ENCODE assay signal across 8 cellular contexts in genomic region chr14:73759183-73759713, GRCh38. TPM values are rescaled to one million over a fixed set of nuclear protein-coding genes. Genes with fewer than 3 reads are reported as not detected.
A peak's percentile ranks its signal among the peaks of the same experiment; 100 is the strongest.
DNase-seq lines count a peak whose midpoint lies in the region; ATAC-seq and TF ChIP-seq lines count a peak whose summit lies in the region.

No MANE protein-coding gene starts in this region.

- no peaks in the 10 kb centered on the region for H3F3A ChIP-seq in OCI-LY1 (ENCODE audit: insufficient read depth, low read length)

- H3K27me3 ChIP-seq in OCI-LY1 (ENCODE audit: insufficient read depth, low read length) (no peaks in the 10 kb centered on the region), adrenal gland (no peaks in the 10 kb centered on the region), heart left ventricle (no peaks in the 10 kb centered on the region), ovary (no peaks in the 10 kb centered on the region)

- H2AFZ ChIP-seq in OCI-LY1 (ENCODE audit: low read length) = no peak overlapping the region

- peak overlapping the region; percentile 88 for H3K4me3 ChIP-seq in OCI-LY1 (ENCODE audit: low read depth, low read length, poor library complexity, severe bottlenecking)
- peak overlapping the region in 3 of 4 donors; percentile 60 to 79 (median 63) for H3K4me3 ChIP-seq in adrenal gland
- H3K4me3 ChIP-seq in heart left ventricle = peak overlapping the region; percentile 64 to 95 (median 79)
- peak overlapping the region; percentile 56 for H3K4me3 ChIP-seq in ovary

- peaks cover 87% of the 10 kb centered on the region for H3K4me1 ChIP-seq in OCI-LY1 (ENCODE audit: insufficient read depth, low read length, severe bottlenecking)
- H3K4me1 ChIP-seq in adrenal gland (replicated peaks in 1 of 2) = peaks cover 67 to 85% of the 10 kb centered on the region in 2 donors
- H3K4me1 ChIP-seq in heart left ventricle = peaks cover 31 to 96% (median 86%) of the 10 kb centered on the region in 12 donors
- H3K4me1 ChIP-seq in ovary (ENCODE audit: insufficient read depth) = peaks cover 42% of the 10 kb centered on the region

- peaks cover 48% of the 10 kb centered on the region for H3K79me2 ChIP-seq in OCI-LY1 (ENCODE audit: insufficient read depth, low read length)

- H4K20me1 ChIP-seq in OCI-LY1 (ENCODE audit: insufficient read depth, low read length) = no peaks in the 10 kb centered on the region

- WGBS in adrenal gland, 4 donors = 0 to 1% (median 0%) methylated on average over 8 to 68 of the region's 71 CpGs
- 0 to 1% (median 0%) methylated on average over 7 to 71 of the region's 71 CpGs for WGBS in heart left ventricle, 4 donors
- 0 to 1% (median 0%) methylated on average over 12 to 71 of the region's 71 CpGs for WGBS in ovary, 3 donors

- peak; percentile 38 to 49 for DNase-seq in NCI-H2081 (lab: John Stamatoyannopoulos, UW)
- no peak for DNase-seq in NCI-H2081 treated with DMSO at 0.1 percent for 48 hours (lab: John Stamatoyannopoulos, UW)
- DNase-seq in adrenal gland = peak; percentile 58 to 79 (median 62)
- DNase-seq in heart left ventricle = peak; percentile 86 to 93 (median 90)
- peak; percentile 72 to 84 (median 78) for DNase-seq in ovary
- DNase-seq in OCI-M2 (lab: John Stamatoyannopoulos, UW; ENCODE audit: unreplicated experiment) = no peak

- no peak for TF ChIP-seq EP300 in ovary (IDR thresholded peaks at IDR 0.05)

- H3K9me2 ChIP-seq in OCI-LY1 (ENCODE audit: low read depth, low read length) = no peaks in the 10 kb centered on the region

- peak overlapping the region; percentile 92 for H3K4me2 ChIP-seq in OCI-LY1 (ENCODE audit: low read length)

- H3K9ac ChIP-seq in OCI-LY1 (ENCODE audit: low read length) = peak overlapping the region; percentile 98

- no peaks in the 10 kb centered on the region for H3K9me3 ChIP-seq in OCI-LY1 (ENCODE audit: low read length)
- no peaks in the 10 kb centered on the region for H3K9me3 ChIP-seq in adrenal gland (replicated peaks in 1 of 3)
- no peaks in the 10 kb centered on the region for H3K9me3 ChIP-seq in heart left ventricle
- H3K9me3 ChIP-seq in ovary = no peaks in the 10 kb centered on the region

- peak in 3 of 4 donors; percentile 15 to 21 (median 16) for ATAC-seq in heart left ventricle
- no peak for ATAC-seq in GM18907 (IDR thresholded peaks at IDR 0.05; ENCODE audit: unreplicated experiment)

- TF ChIP-seq POLR2A in adrenal gland (IDR thresholded peaks at IDR 0.05) (no peak), heart left ventricle (IDR thresholded peaks at IDR 0.05) (no peak), ovary (IDR thresholded peaks at IDR 0.05) (no peak)

- H3K36me3 ChIP-seq in OCI-LY1 (ENCODE audit: insufficient read depth, low read length) = peaks cover 6% of the 10 kb centered on the region; the same call in 1 of the 2 replicates
- H3K36me3 ChIP-seq in adrenal gland (replicated peaks in 1 of 2) = no peaks in the 10 kb centered on the region
- no peaks in the 10 kb centered on the region for H3K36me3 ChIP-seq in heart left ventricle
- no peaks in the 10 kb centered on the region for H3K36me3 ChIP-seq in ovary

- no peak for TF ChIP-seq CTCF in OCI-LY1 (IDR thresholded peaks at IDR 0.05; ENCODE audit: low read length)
- no peak for TF ChIP-seq CTCF in adrenal gland (IDR thresholded peaks at IDR 0.05)
- peak in 1 of 12 donors; percentile 12 for TF ChIP-seq CTCF in heart left ventricle (IDR thresholded peaks at IDR 0.05)
- no peak for TF ChIP-seq CTCF in ovary (IDR thresholded peaks at IDR 0.05)

- intact Hi-C loops in adrenal gland (cut with DNase I) = no loop called here
- intact Hi-C loops in heart left ventricle (cut with DNase I) = loop anchor here in 3 of 10 donors (2.0 kb wide), 4 partner anchors 18 to 66 kb away; no protein-coding TSS in a partner anchor
- intact Hi-C loops in ovary (cut with DNase I) = loop anchor here in 2 of 4 donors (2.0 to 5.0 kb wide), 2 partner anchors 28 to 33 kb away; no protein-coding TSS in a partner anchor

- peak overlapping the region; percentile 92 for H3K27ac ChIP-seq in OCI-LY1 (ENCODE audit: low read depth, low read length, poor library complexity, severe bottlenecking)
- H3K27ac ChIP-seq in adrenal gland = peak overlapping the region; percentile 84 to 99 (median 98)
- peak overlapping the region; percentile 89 to 100 (median 98) for H3K27ac ChIP-seq in heart left ventricle
- H3K27ac ChIP-seq in ovary = peak overlapping the region; percentile 89 to 99

RNA-seq across cellular contexts. Expression of gene PNMA1, which starts 45.1 kb away (rescaled TPM):
- 10 to 100 TPM; 23.1 to 74.6 (median 43.2) TPM for total RNA-seq in adrenal gland
- 10 to 100 TPM; 14.4 to 52.5 (median 16.7) TPM for polyA plus RNA-seq in adrenal gland
- 10 to 100 TPM; 14.5 to 32.3 (median 25.9) TPM for total RNA-seq in heart left ventricle
- 10 to 100 TPM in 1 of 2 donors, 1 to 10 TPM in 1; 7.4 to 27.3 TPM for polyA plus RNA-seq in heart left ventricle
- total RNA-seq in ovary = 100 to 1,000 TPM in 1 of 7 donors, 10 to 100 TPM in 6; 22.3 to 114 (median 87.3) TPM
- 10 to 100 TPM; 43.7 to 84.2 TPM for polyA plus RNA-seq in ovary

Comparison
In these comparisons a context has a peak if more than half of its experiments do, and no peak if none do; other contexts are left out.
1. DNase-seq: peak in NCI-H2081 (2 of 2), adrenal gland (7 of 7), heart left ventricle (5 of 5) and ovary (5 of 5); none in NCI-H2081 treated with DMSO at 0.1 percent for 48 hours (single experiment) and OCI-M2 (single experiment).
2. Peak in every context shown above with its lines, with median percentiles within 50 percentile points of each other: H3K27ac ChIP-seq and H3K4me3 ChIP-seq.